ENCODE assay signal across 12 cellular contexts in genomic region chr3:50302095-50303037, GRCh38. TPM values are rescaled to one million over a fixed set of nuclear protein-coding genes. Genes with fewer than 3 reads are reported as not detected.
DNase-seq lines count a peak whose midpoint lies in the region; ATAC-seq and TF ChIP-seq lines count a peak whose summit lies in the region.
"Had no signal": no experiment of that assay in that cellular context is flagged by ENCODE, and none has a peak within 500 bp of the region (broad histone marks: within the 10 kb centered on the region; RNA-seq: fewer than 3 reads in every experiment).

No MANE protein-coding gene starts in this region.

- H3K4me3 ChIP-seq in endodermal cell (ENCODE audit: low read length) (no peak overlapping the region), lung (peak overlapping the region; percentile 11), subcutaneous abdominal adipose tissue (ENCODE audit: low read depth in 1 of 5, low read length in 5 of 5) (peak overlapping the region in 3 of 5 donors; percentile 38 to 49 (median 42))

- 93 to 94% methylated on average over 29 to 33 of the region's 33 CpGs for WGBS in endodermal cell (ENCODE audit: insufficient coverage in 1 of 2, insufficient read length in 1 of 2), 2 experiments
- 83 to 89% methylated on average over 33 of the region's 33 CpGs for WGBS in lung, 2 donors

- H3K9me3 Mint-ChIP-seq in endodermal cell: peaks cover 26% of the 10 kb centered on the region

- POLR2A ChIA-PET in RWPE1 (lab: Yijun Ruan, JAX; ENCODE audit: low non-redundant PET): no interaction called here

- TF ChIP-seq CTCF in RWPE1 (conservative IDR thresholded peaks at IDR 0.05; ENCODE audit: low read depth) (no peak), endodermal cell (conservative IDR thresholded peaks at IDR 0.05) (no peak), lung (IDR thresholded peaks at IDR 0.05; ENCODE audit: control extremely low read depth, extremely low read depth) (no peak)

- CTCF ChIA-PET in RWPE1 (lab: Yijun Ruan, JAX): no interaction called here

- H3K27ac ChIP-seq in RWPE1 (peak overlapping the region; percentile 93), endodermal cell (ENCODE audit: low read depth, low read length) (no peak overlapping the region), lung (ENCODE audit: low read depth in 1 of 2, low read length in 1 of 2) (peak overlapping the region; percentile 83 to 84), subcutaneous abdominal adipose tissue (ENCODE audit: low read depth, low read length) (peak overlapping the region; percentile 57)
- H3K27ac ChIP-seq: brain microvascular endothelial cell had no signal

- no peaks in the 10 kb centered on the region for H3K36me3 ChIP-seq in endodermal cell (ENCODE audit: control insufficient read depth, insufficient read depth, low read length)
- no peaks in the 10 kb centered on the region for H3K36me3 ChIP-seq in lung (ENCODE audit: control insufficient read depth in 2 of 2, insufficient read depth in 2 of 2, low read length in 2 of 2)
- peaks cover 0 to 2% (median 0%) of the 10 kb centered on the region in 5 donors for H3K36me3 ChIP-seq in subcutaneous abdominal adipose tissue (ENCODE audit: control insufficient read depth in 5 of 5, insufficient read depth in 5 of 5, low read length in 5 of 5)
- H3K36me3 ChIP-seq: brain microvascular endothelial cell had no signal

- peaks cover 16% of the 10 kb centered on the region for H3K9me3 ChIP-seq in endodermal cell (ENCODE audit: control insufficient read depth, low read length)
- no peaks in the 10 kb centered on the region for H3K9me3 ChIP-seq in lung (ENCODE audit: control insufficient read depth in 2 of 2, insufficient read depth in 1 of 2, low read length in 1 of 2)
- no peaks in the 10 kb centered on the region for H3K9me3 ChIP-seq in subcutaneous abdominal adipose tissue (ENCODE audit: control insufficient read depth in 5 of 5, low read length in 5 of 5)

- H3K9ac ChIP-seq in endodermal cell (ENCODE audit: extremely low read depth, low read length, poor library complexity, severe bottlenecking) (no peak overlapping the region), subcutaneous abdominal adipose tissue (ENCODE audit: low read length in 5 of 5) (peak overlapping the region in 2 of 5 donors; percentile 60 to 66)

- no peak for ATAC-seq in lung (ENCODE audit: insufficient read depth, low FRiP score)
- ATAC-seq in GM21515 (IDR thresholded peaks at IDR 0.05; ENCODE audit: unreplicated experiment): no peak
- ATAC-seq: esophagus mucosa had no signal

- H3K27me3 ChIP-seq in endodermal cell (ENCODE audit: control insufficient read depth, insufficient read depth, low read length, poor library complexity, severe bottlenecking) (no peaks in the 10 kb centered on the region), lung (ENCODE audit: control insufficient read depth, insufficient read depth) (no peaks in the 10 kb centered on the region), subcutaneous abdominal adipose tissue (ENCODE audit: control insufficient read depth in 5 of 5, insufficient read depth in 4 of 5, low read length in 5 of 5) (no peaks in the 10 kb centered on the region)
- H3K27me3 ChIP-seq: brain microvascular endothelial cell had no signal

- peaks cover 3% of the 10 kb centered on the region for H3K4me1 ChIP-seq in endodermal cell (ENCODE audit: control insufficient read depth, insufficient read depth, low read length)
- H3K4me1 ChIP-seq in lung (ENCODE audit: control insufficient read depth in 2 of 2, insufficient read depth in 2 of 2, low read length in 2 of 2): peaks cover 12 to 26% of the 10 kb centered on the region in 2 donors
- H3K4me1 ChIP-seq in subcutaneous abdominal adipose tissue (ENCODE audit: control insufficient read depth in 5 of 5, insufficient read depth in 5 of 5, low read length in 5 of 5): peaks cover 14 to 52% (median 41%) of the 10 kb centered on the region in 5 donors

- DNase-seq in RWPE1 (ENCODE audit: low spot score) (no peak), endodermal cell (peak; percentile 51), lung (ENCODE audit: low spot score) (no peak), Ammon's horn (ENCODE audit: low spot score) (no peak), NCI-H2107 (lab: John Stamatoyannopoulos, UW) (no peak), anterior cingulate cortex (lab: John Stamatoyannopoulos, UW) (no peak)
- DNase-seq: brain microvascular endothelial cell; NCI-H2029 treated with DMSO at 0.1 percent for 48 hours; stimulated activated naive CD4-positive, alpha-beta T cell had no signal

- no peaks in the 10 kb centered on the region for H3K27me3 Mint-ChIP-seq in endodermal cell (ENCODE audit: insufficient read depth)

- H3K36me3 Mint-ChIP-seq in endodermal cell (ENCODE audit: low read depth): no peaks in the 10 kb centered on the region

- H3K27ac Mint-ChIP-seq in endodermal cell: no peak overlapping the region

- H3K4me1 Mint-ChIP-seq in endodermal cell: peaks cover 17% of the 10 kb centered on the region

- no peak overlapping the region for H3K4me3 Mint-ChIP-seq in endodermal cell

RNA-seq across cellular contexts. Expression of gene HYAL1, which starts 1.0 kb away (rescaled TPM):
- total RNA-seq in endodermal cell: 1 to 10 TPM in 1 of 2 donors, under 1 TPM in 1; 0.92 to 1.8 TPM
- polyA plus RNA-seq in endodermal cell (2013, experiment 1 of 2): 1.8 TPM
- polyA plus RNA-seq in endodermal cell (2013, experiment 2 of 2): 1.3 TPM
- total RNA-seq in lung: 10 to 100 TPM in 1 of 2 donors, 1 to 10 TPM in 1; 1.6 to 51.2 TPM
- 10 to 100 TPM; 24.6 to 27.8 TPM for polyA plus RNA-seq in lung

RNA-seq across cellular contexts. Expression of gene HYAL3, which starts 3.2 kb away (rescaled TPM):
- total RNA-seq in endodermal cell (1 to 10 TPM; 2.6 to 3.3 TPM), lung (1 to 10 TPM; 1.4 to 4.0 TPM)
- 4.1 TPM for polyA plus RNA-seq in endodermal cell (2013, experiment 1 of 2)
- polyA plus RNA-seq in endodermal cell (2013, experiment 2 of 2): 3.9 TPM
- polyA plus RNA-seq in lung: 1 to 10 TPM; 2.5 to 4.9 TPM

RNA-seq across cellular contexts. Expression of gene NAA80, which starts 3.2 kb away (rescaled TPM):
- total RNA-seq in endodermal cell (10 to 100 TPM in 1 of 2 donors, 1 to 10 TPM in 1; 9.7 to 12.8 TPM), lung (10 to 100 TPM in 1 of 2 donors, 1 to 10 TPM in 1; 4.8 to 16.6 TPM)
- 19.7 TPM for polyA plus RNA-seq in endodermal cell (2013, experiment 1 of 2)
- 17.0 TPM for polyA plus RNA-seq in endodermal cell (2013, experiment 2 of 2)
- polyA plus RNA-seq in lung: 10 to 100 TPM in 1 of 2 donors, 1 to 10 TPM in 1; 9.5 to 14.7 TPM

RNA-seq across cellular contexts. Expression of gene IFRD2, which starts 10.1 kb away (rescaled TPM):
- total RNA-seq in endodermal cell (10 to 100 TPM; 56.6 to 70.9 TPM), lung (10 to 100 TPM; 14.7 to 98.8 TPM)
- polyA plus RNA-seq in endodermal cell (2013, experiment 1 of 2): 42.4 TPM
- polyA plus RNA-seq in endodermal cell (2013, experiment 2 of 2): 35.6 TPM
- polyA plus RNA-seq in lung: 100 to 1,000 TPM in 1 of 2 donors, 10 to 100 TPM in 1; 91.4 to 107 TPM

RNA-seq across cellular contexts. Expression of gene HYAL2, which starts 20.2 kb away (rescaled TPM):
- total RNA-seq in endodermal cell (10 to 100 TPM; 55.3 to 61.1 TPM), lung (100 to 1,000 TPM in 1 of 2 donors, 10 to 100 TPM in 1; 94.3 to 218 TPM)
- 81.6 TPM for polyA plus RNA-seq in endodermal cell (2013, experiment 1 of 2)
- polyA plus RNA-seq in endodermal cell (2013, experiment 2 of 2): 80.6 TPM
- 100 to 1,000 TPM; 193 to 208 TPM for polyA plus RNA-seq in lung
